Comparison of ENCODE assay signal across 1 cellular context in genomic region chr1:234154320-234155251, GRCh38.
TF ChIP-seq lines count a peak whose summit lies in the region.

No MANE protein-coding gene starts in this region.

TF ChIP-seq in K562, 482 proteins besides CTCF, POLR2A, EP300 and RAD21 (continued from another document):
- TF ChIP-seq PBX2 (CRISPR knock-in tag; IDR thresholded peaks at IDR 0.05; ENCODE audit: low read depth): no peak
- TF ChIP-seq PBX2 (tag; conservative IDR thresholded peaks at IDR 0.05; ENCODE audit: low read depth): peak; percentile 55
- TF ChIP-seq PHTF2 (CRISPR knock-in tag; IDR thresholded peaks at IDR 0.05): no peak
- peak; percentile 58 for TF ChIP-seq EGR1 (conservative IDR thresholded peaks at IDR 0.05)
